Comparison of ENCODE assay signal across 14 cellular contexts in genomic region chr3:45807645-45808540, GRCh38. TPM values are rescaled to one million over a fixed set of nuclear protein-coding genes. Genes with fewer than 3 reads are reported as not detected.
DNase-seq lines count a peak whose midpoint lies in the region; ATAC-seq and TF ChIP-seq lines count a peak whose summit lies in the region.
"Had no signal": no experiment of that assay in that cellular context is flagged by ENCODE, and none has a peak within 500 bp of the region (broad histone marks: within the 10 kb centered on the region; RNA-seq: fewer than 3 reads in every experiment).

No MANE protein-coding gene starts in this region.

- no TSS peak for BruUV-seq in MCF 10A (replicated peaks; lab: Mats Ljungman, UMichigan)

- H3K4me3 ChIP-seq in breast epithelium = no peak overlapping the region
- H3K4me3 ChIP-seq: colonic mucosa, esophagus squamous epithelium had no signal

- ATAC-seq in activated CD8-positive, alpha-beta T cell treated with anti-CD3 and anti-CD28 coated beads, Interleukin-2, amount 10 ng/mL, durations not matched to agents 7 days and 5 days = no peak
- no peak for ATAC-seq in GM21528 (IDR thresholded peaks at IDR 0.05; ENCODE audit: low FRiP score, unreplicated experiment)

- no peaks in the 10 kb centered on the region for H3K27me3 ChIP-seq in breast epithelium
- H3K27me3 ChIP-seq: colonic mucosa, esophagus squamous epithelium had no signal

- H3K27me3 Mint-ChIP-seq in MCF 10A (ENCODE audit: insufficient read depth, unreplicated experiment) = no peaks in the 10 kb centered on the region
- no peaks in the 10 kb centered on the region for H3K27me3 Mint-ChIP-seq in glutamatergic neuron (ENCODE audit: unreplicated experiment)
- H3K27me3 Mint-ChIP-seq in activated CD8-positive, alpha-beta T cell treated with anti-CD3 and anti-CD28 coated beads, Interleukin-2, amount 10 ng/mL, durations not matched to agents 7 days and 5 days (ENCODE audit: low read depth) = peaks cover 25% of the 10 kb centered on the region

- no peak for DNase-seq in breast epithelium (ENCODE audit: low spot score in 2 of 2)
- no peak for DNase-seq in MCF 10A (ENCODE audit: unreplicated experiment)
- DNase-seq in NCI-H748 treated with DMSO at 0.1 percent for 48 hours (lab: John Stamatoyannopoulos, UW) = peak; percentile 61
- DNase-seq in glutamatergic neuron = no peak
- no peak for DNase-seq in activated CD8-positive, alpha-beta T cell treated with anti-CD3 and anti-CD28 coated beads, Interleukin-2, amount 10 ng/mL, durations not matched to agents 7 days and 5 days
- DNase-seq in DMS79 (lab: John Stamatoyannopoulos, UW) = no peak
- DNase-seq: activated CD8-positive, alpha-beta memory T cell treated with anti-CD3 and anti-CD28 coated beads, Interleukin-2, amount 50 U/mL, for 4 hours; activated naive CD4-positive, alpha-beta T cell treated with anti-CD3 and anti-CD28 coated beads for 36 hours; colonic mucosa; esophagus squamous epithelium had no signal

- H3K36me3 ChIP-seq in breast epithelium = no peaks in the 10 kb centered on the region
- H3K36me3 ChIP-seq: colonic mucosa, esophagus squamous epithelium had no signal

- H3K36me3 Mint-ChIP-seq in MCF 10A (ENCODE audit: insufficient read depth, unreplicated experiment) (no peaks in the 10 kb centered on the region), glutamatergic neuron (ENCODE audit: unreplicated experiment) (peaks cover 9% of the 10 kb centered on the region)
- no peaks in the 10 kb centered on the region for H3K36me3 Mint-ChIP-seq in activated CD8-positive, alpha-beta T cell treated with anti-CD3 and anti-CD28 coated beads, Interleukin-2, amount 10 ng/mL, durations not matched to agents 7 days and 5 days (ENCODE audit: low read depth)

- H3K4me3 Mint-ChIP-seq in MCF 10A (ENCODE audit: unreplicated experiment) (no peak overlapping the region), glutamatergic neuron (ENCODE audit: unreplicated experiment) (peak overlapping the region; percentile 44)
- H3K4me3 Mint-ChIP-seq in activated CD8-positive, alpha-beta T cell treated with anti-CD3 and anti-CD28 coated beads, Interleukin-2, amount 10 ng/mL, durations not matched to agents 7 days and 5 days = no peak overlapping the region
- H3K4me3 Mint-ChIP-seq: activated naive CD4-positive, alpha-beta T cell treated with anti-CD3 and anti-CD28 coated beads for 36 hours had no signal

- no peak for TF ChIP-seq CTCF in breast epithelium (IDR thresholded peaks at IDR 0.05)
- TF ChIP-seq CTCF in MCF 10A (IDR thresholded peaks at IDR 0.05; ENCODE audit: unreplicated experiment) = no peak
- TF ChIP-seq CTCF in glutamatergic neuron (IDR thresholded peaks at IDR 0.05; ENCODE audit: partially characterized antibody, unreplicated experiment) = no peak

- CTCF ChIA-PET in MCF 10A (lab: Yijun Ruan, JAX) = interaction anchor here (0.9 kb wide), 1 partner anchor 271 kb away, joined by 3 read pairs; no protein-coding TSS in a partner anchor
- CTCF ChIA-PET in activated CD8-positive, alpha-beta T cell treated with anti-CD3 and anti-CD28 coated beads, Interleukin-2, amount 10 ng/mL, durations not matched to agents 7 days and 5 days (lab: Charles Lee) = no interaction called here

- H3K4me1 ChIP-seq in breast epithelium = no peaks in the 10 kb centered on the region
- H3K4me1 ChIP-seq: colonic mucosa, esophagus squamous epithelium had no signal

- H3K9me3 Mint-ChIP-seq in MCF 10A (ENCODE audit: unreplicated experiment) = peaks cover 10% of the 10 kb centered on the region
- no peaks in the 10 kb centered on the region for H3K9me3 Mint-ChIP-seq in glutamatergic neuron (ENCODE audit: unreplicated experiment)
- H3K9me3 Mint-ChIP-seq in activated CD8-positive, alpha-beta T cell treated with anti-CD3 and anti-CD28 coated beads, Interleukin-2, amount 10 ng/mL, durations not matched to agents 7 days and 5 days (ENCODE audit: insufficient read depth) = no peaks in the 10 kb centered on the region
- H3K9me3 Mint-ChIP-seq: activated naive CD4-positive, alpha-beta T cell treated with anti-CD3 and anti-CD28 coated beads for 36 hours had no signal

- POLR2A ChIA-PET in MCF 10A (lab: Yijun Ruan, JAX) = interaction anchor here (0.6 to 4.5 kb wide), 2 partner anchors 9 to 1243 kb away, joined by 4 to 23 read pairs; no protein-coding TSS in a partner anchor
- POLR2A ChIA-PET in activated CD8-positive, alpha-beta T cell treated with anti-CD3 and anti-CD28 coated beads, Interleukin-2, amount 10 ng/mL, durations not matched to agents 7 days and 5 days (lab: Charles Lee) = no interaction called here

- no peaks in the 10 kb centered on the region for H3K9me3 ChIP-seq in breast epithelium
- H3K9me3 ChIP-seq: colonic mucosa, esophagus squamous epithelium had no signal

- no peak overlapping the region for H3K27ac Mint-ChIP-seq in MCF 10A (ENCODE audit: low read depth, unreplicated experiment)
- H3K27ac Mint-ChIP-seq in glutamatergic neuron (ENCODE audit: unreplicated experiment) = peak overlapping the region; percentile 53
- H3K27ac Mint-ChIP-seq in activated CD8-positive, alpha-beta T cell treated with anti-CD3 and anti-CD28 coated beads, Interleukin-2, amount 10 ng/mL, durations not matched to agents 7 days and 5 days = no peak overlapping the region
- H3K27ac Mint-ChIP-seq: activated naive CD4-positive, alpha-beta T cell treated with anti-CD3 and anti-CD28 coated beads for 36 hours had no signal

- H3K4me1 Mint-ChIP-seq in MCF 10A (ENCODE audit: insufficient read depth, unreplicated experiment) (no peaks in the 10 kb centered on the region), glutamatergic neuron (ENCODE audit: low read depth, unreplicated experiment) (peaks cover 12% of the 10 kb centered on the region)
- peaks cover 5% of the 10 kb centered on the region for H3K4me1 Mint-ChIP-seq in activated CD8-positive, alpha-beta T cell treated with anti-CD3 and anti-CD28 coated beads, Interleukin-2, amount 10 ng/mL, durations not matched to agents 7 days and 5 days (ENCODE audit: low read depth)

- intact Hi-C loops in breast epithelium (cut with DNase I; ENCODE audit: low total_unique reads) = no loop called here
- intact Hi-C loops in MCF 10A (cut with micrococcal nuclease) = no loop called here

- TF ChIP-seq POLR2A in breast epithelium (IDR thresholded peaks at IDR 0.05) = no peak

- H3K27ac ChIP-seq in breast epithelium (peak overlapping the region; percentile 20 to 60), temporal lobe (ENCODE audit: low read depth, low read length) (peak overlapping the region; percentile 77)
- H3K27ac ChIP-seq: colonic mucosa, esophagus squamous epithelium had no signal

RNA-seq across cellular contexts. Expression of gene SLC6A20, which starts 11.6 kb away (rescaled TPM):
- 1 to 10 TPM in 1 of 3 donors, under 1 TPM in 2; 0.16 to 1.2 (median 0.33) TPM for total RNA-seq in breast epithelium
- total RNA-seq in MCF 10A (2022) = not detected in 2 replicates
- total RNA-seq in glutamatergic neuron (ENCODE audit: unreplicated experiment) = not detected
- total RNA-seq in temporal lobe = 3.0 TPM
- not detected for total RNA-seq in activated CD8-positive, alpha-beta T cell treated with anti-CD3 and anti-CD28 coated beads, Interleukin-2, amount 10 ng/mL, durations not matched to agents 7 days and 5 days
- total RNA-seq: A673; activated naive CD4-positive, alpha-beta T cell treated with anti-CD3 and anti-CD28 coated beads for 36 hours; osteoblast had no signal

RNA-seq across cellular contexts. Expression of gene LZTFL1, which starts 34.0 kb away (rescaled TPM):
- total RNA-seq in breast epithelium (10 to 100 TPM; 17.0 to 39.2 (median 22.1) TPM), MCF 10A (2022) (30.5 and 39.5 TPM in 2 replicates), glutamatergic neuron (ENCODE audit: unreplicated experiment) (5.9 TPM), temporal lobe (14.8 TPM)
- total RNA-seq in activated CD8-positive, alpha-beta T cell treated with anti-CD3 and anti-CD28 coated beads, Interleukin-2, amount 10 ng/mL, durations not matched to agents 7 days and 5 days = 1 to 10 TPM; 5.1 to 6.7 TPM
